ENCODE assay signal across 1 cellular context in genomic region chr6:132813173-132813856, GRCh38.
TF ChIP-seq lines count a peak whose summit lies in the region.

No MANE protein-coding gene starts in this region.

TF ChIP-seq in H1, 55 proteins besides CTCF, POLR2A, EP300 and RAD21:
- TF ChIP-seq HDAC2 (IDR thresholded peaks at IDR 0.05; ENCODE audit: borderline replicate concordance in 1 of 2, low read depth in 2 of 2, low read length in 2 of 2) (peak in 1 of 2 experiments; percentile 9; a peak in 1 of 4 replicates), MAX (IDR thresholded peaks at IDR 0.05) (peak; percentile 71), CHD1 (IDR thresholded peaks at IDR 0.05; ENCODE audit: low read depth, low read length) (0 out of 2 replicates have a peak, but pooled peaks have one; percentile 4), NRF1 (IDR thresholded peaks at IDR 0.05; ENCODE audit: low read depth, low read length) (no peak), YY1 (IDR thresholded peaks at IDR 0.05; ENCODE audit: low read depth, low read length) (0 out of 2 replicates have a peak, but pooled peaks have one; percentile 32), KDM4A (IDR thresholded peaks at IDR 0.05; ENCODE audit: low read depth, low read length, severe bottlenecking) (peak; percentile 33), RBBP5 (IDR thresholded peaks at IDR 0.05; ENCODE audit: borderline replicate concordance, low read depth, low read length) (peak; percentile 3; the same call in 1 of the 2 replicates), PHF8 (conservative IDR thresholded peaks at IDR 0.05; ENCODE audit: low read depth, low read length) (0 out of 2 replicates have a peak, but pooled peaks have one; percentile 51), ASH2L (IDR thresholded peaks at IDR 0.05; ENCODE audit: low read length) (peak; percentile 77), HDAC6 (IDR thresholded peaks at IDR 0.05; ENCODE audit: low read depth, low read length) (no peak)
- TF ChIP-seq, protein P1, sequence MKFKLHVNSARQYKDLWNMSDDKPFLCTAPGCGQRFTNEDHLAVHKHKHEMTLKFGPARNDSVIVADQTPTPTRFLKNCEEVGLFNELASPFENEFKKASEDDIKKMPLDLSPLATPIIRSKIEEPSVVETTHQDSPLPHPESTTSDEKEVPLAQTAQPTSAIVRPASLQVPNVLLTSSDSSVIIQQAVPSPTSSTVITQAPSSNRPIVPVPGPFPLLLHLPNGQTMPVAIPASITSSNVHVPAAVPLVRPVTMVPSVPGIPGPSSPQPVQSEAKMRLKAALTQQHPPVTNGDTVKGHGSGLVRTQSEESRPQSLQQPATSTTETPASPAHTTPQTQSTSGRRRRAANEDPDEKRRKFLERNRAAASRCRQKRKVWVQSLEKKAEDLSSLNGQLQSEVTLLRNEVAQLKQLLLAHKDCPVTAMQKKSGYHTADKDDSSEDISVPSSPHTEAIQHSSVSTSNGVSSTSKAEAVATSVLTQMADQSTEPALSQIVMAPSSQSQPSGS (IDR thresholded peaks at IDR 0.05; ENCODE audit: low read length) = no peak
TF ChIP-seq in H1: peak in this region for 8.
